In the genomic region with DNA sequence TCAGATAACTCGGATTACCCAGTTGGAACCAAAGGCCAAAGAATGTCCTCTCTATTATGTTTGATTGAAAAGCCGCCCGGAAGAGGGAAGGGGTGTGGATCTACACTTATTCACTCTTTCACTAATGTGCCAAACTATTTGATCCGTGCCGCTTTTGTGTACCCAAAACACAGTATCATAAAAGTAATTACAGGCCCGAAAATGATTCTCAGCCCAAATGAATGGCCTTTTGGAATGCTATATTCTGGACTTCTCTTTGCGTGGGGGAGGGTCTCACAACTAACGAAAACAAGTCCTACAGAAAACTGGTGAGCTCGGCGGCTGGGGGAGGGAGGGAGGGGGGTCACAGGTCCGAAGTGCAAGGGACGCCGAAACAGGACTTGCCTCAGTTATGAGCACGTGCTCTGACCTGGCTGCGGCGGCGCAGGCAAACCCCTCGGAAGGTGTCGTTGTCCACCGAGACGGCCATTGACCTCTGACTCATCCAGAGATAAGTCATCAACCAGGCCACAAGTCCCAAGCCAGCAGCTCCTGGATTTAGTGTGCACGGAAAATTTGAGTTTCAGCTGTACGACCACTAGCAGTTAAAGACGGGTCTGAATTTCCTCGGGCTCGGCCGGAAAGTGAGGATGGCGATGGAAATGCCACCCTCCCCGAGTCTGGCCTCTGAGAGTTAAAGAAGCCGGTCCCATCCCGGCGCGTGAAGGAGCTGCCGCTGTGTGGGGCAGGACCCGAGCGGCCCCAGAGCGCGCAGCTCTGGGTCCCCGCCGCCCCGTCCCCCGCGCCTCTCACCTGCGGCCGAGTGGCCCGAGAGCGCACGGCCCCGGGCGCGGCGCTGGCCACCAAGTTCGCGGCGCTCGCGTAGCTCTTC, we compare ENCODE assay signal across 1 cellular context.
A peak's percentile ranks its signal among the peaks of the same experiment; 100 is the strongest.
TF ChIP-seq lines count a peak whose summit lies in the region.

No MANE protein-coding gene starts in this region.

TF ChIP-seq in HepG2, 621 proteins besides CTCF, POLR2A, EP300 and RAD21 (continued from another document and continues in another):
- TF ChIP-seq MNT (IDR thresholded peaks at IDR 0.05): peak; percentile 65
- TF ChIP-seq ZNF879 (CRISPR knock-in tag; IDR thresholded peaks at IDR 0.05): no peak
- TF ChIP-seq, protein P1, sequence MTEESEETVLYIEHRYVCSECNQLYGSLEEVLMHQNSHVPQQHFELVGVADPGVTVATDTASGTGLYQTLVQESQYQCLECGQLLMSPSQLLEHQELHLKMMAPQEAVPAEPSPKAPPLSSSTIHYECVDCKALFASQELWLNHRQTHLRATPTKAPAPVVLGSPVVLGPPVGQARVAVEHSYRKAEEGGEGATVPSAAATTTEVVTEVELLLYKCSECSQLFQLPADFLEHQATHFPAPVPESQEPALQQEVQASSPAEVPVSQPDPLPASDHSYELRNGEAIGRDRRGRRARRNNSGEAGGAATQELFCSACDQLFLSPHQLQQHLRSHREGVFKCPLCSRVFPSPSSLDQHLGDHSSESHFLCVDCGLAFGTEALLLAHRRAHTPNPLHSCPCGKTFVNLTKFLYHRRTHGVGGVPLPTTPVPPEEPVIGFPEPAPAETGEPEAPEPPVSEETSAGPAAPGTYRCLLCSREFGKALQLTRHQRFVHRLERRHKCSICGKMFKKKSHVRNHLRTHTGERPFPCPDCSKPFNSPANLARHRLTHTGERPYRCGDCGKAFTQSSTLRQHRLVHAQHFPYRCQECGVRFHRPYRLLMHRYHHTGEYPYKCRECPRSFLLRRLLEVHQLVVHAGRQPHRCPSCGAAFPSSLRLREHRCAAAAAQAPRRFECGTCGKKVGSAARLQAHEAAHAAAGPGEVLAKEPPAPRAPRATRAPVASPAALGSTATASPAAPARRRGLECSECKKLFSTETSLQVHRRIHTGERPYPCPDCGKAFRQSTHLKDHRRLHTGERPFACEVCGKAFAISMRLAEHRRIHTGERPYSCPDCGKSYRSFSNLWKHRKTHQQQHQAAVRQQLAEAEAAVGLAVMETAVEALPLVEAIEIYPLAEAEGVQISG (CRISPR knock-in tag; IDR thresholded peaks at IDR 0.05): peak; percentile 86
- TF ChIP-seq YEATS4 (CRISPR knock-in tag; IDR thresholded peaks at IDR 0.05; ENCODE audit: borderline replicate concordance): peak; percentile 92; the same call in 1 of the 2 replicates
- TF ChIP-seq POGZ (CRISPR knock-in tag; IDR thresholded peaks at IDR 0.05): peak; percentile 83
- peak; percentile 65; the same call in 1 of the 2 replicates for TF ChIP-seq MEIS2 (CRISPR knock-in tag; IDR thresholded peaks at IDR 0.05)
- TF ChIP-seq ZBTB4 (CRISPR knock-in tag; IDR thresholded peaks at IDR 0.05; ENCODE audit: borderline replicate concordance): no peak
- peak; percentile 71 to 78 for TF ChIP-seq NR2F1 (CRISPR knock-in tag; IDR thresholded peaks at IDR 0.05)
- TF ChIP-seq ZNF317 (CRISPR knock-in tag; IDR thresholded peaks at IDR 0.05): 0 out of 2 replicates have a peak, but pooled peaks have one; percentile 10
- peak; percentile 81; the same call in 1 of the 2 replicates for TF ChIP-seq ZBTB34 (CRISPR knock-in tag; IDR thresholded peaks at IDR 0.05)
- TF ChIP-seq, protein P2, sequence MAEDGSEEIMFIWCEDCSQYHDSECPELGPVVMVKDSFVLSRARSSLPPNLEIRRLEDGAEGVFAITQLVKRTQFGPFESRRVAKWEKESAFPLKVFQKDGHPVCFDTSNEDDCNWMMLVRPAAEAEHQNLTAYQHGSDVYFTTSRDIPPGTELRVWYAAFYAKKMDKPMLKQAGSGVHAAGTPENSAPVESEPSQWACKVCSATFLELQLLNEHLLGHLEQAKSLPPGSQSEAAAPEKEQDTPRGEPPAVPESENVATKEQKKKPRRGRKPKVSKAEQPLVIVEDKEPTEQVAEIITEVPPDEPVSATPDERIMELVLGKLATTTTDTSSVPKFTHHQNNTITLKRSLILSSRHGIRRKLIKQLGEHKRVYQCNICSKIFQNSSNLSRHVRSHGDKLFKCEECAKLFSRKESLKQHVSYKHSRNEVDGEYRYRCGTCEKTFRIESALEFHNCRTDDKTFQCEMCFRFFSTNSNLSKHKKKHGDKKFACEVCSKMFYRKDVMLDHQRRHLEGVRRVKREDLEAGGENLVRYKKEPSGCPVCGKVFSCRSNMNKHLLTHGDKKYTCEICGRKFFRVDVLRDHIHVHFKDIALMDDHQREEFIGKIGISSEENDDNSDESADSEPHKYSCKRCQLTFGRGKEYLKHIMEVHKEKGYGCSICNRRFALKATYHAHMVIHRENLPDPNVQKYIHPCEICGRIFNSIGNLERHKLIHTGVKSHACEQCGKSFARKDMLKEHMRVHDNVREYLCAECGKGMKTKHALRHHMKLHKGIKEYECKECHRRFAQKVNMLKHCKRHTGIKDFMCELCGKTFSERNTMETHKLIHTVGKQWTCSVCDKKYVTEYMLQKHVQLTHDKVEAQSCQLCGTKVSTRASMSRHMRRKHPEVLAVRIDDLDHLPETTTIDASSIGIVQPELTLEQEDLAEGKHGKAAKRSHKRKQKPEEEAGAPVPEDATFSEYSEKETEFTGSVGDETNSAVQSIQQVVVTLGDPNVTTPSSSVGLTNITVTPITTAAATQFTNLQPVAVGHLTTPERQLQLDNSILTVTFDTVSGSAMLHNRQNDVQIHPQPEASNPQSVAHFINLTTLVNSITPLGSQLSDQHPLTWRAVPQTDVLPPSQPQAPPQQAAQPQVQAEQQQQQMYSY (CRISPR knock-in tag; IDR thresholded peaks at IDR 0.05): peak; percentile 16; the same call in 1 of the 2 replicates
- TF ChIP-seq RXRB (CRISPR knock-in tag; IDR thresholded peaks at IDR 0.05; ENCODE audit: borderline replicate concordance): peak; percentile 97
- TF ChIP-seq SALL1 (CRISPR knock-in tag; IDR thresholded peaks at IDR 0.05): peak; percentile 94
- TF ChIP-seq MYNN (CRISPR knock-in tag; IDR thresholded peaks at IDR 0.05; ENCODE audit: low read depth): peak; percentile 52; the same call in 1 of the 2 replicates
- TF ChIP-seq ZNF724P (CRISPR knock-in tag; IDR thresholded peaks at IDR 0.05; ENCODE audit: borderline replicate concordance): 0 out of 2 replicates have a peak, but pooled peaks have one; percentile 57
- TF ChIP-seq, protein P3, sequence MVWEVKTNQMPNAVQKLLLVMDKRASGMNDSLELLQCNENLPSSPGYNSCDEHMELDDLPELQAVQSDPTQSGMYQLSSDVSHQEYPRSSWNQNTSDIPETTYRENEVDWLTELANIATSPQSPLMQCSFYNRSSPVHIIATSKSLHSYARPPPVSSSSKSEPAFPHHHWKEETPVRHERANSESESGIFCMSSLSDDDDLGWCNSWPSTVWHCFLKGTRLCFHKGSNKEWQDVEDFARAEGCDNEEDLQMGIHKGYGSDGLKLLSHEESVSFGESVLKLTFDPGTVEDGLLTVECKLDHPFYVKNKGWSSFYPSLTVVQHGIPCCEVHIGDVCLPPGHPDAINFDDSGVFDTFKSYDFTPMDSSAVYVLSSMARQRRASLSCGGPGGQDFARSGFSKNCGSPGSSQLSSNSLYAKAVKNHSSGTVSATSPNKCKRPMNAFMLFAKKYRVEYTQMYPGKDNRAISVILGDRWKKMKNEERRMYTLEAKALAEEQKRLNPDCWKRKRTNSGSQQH (CRISPR knock-in tag; IDR thresholded peaks at IDR 0.05; ENCODE audit: low read depth): no peak
- TF ChIP-seq ZNF792 (CRISPR knock-in tag; IDR thresholded peaks at IDR 0.05): peak; percentile 73; the same call in 1 of the 2 replicates
- TF ChIP-seq, protein P4, sequence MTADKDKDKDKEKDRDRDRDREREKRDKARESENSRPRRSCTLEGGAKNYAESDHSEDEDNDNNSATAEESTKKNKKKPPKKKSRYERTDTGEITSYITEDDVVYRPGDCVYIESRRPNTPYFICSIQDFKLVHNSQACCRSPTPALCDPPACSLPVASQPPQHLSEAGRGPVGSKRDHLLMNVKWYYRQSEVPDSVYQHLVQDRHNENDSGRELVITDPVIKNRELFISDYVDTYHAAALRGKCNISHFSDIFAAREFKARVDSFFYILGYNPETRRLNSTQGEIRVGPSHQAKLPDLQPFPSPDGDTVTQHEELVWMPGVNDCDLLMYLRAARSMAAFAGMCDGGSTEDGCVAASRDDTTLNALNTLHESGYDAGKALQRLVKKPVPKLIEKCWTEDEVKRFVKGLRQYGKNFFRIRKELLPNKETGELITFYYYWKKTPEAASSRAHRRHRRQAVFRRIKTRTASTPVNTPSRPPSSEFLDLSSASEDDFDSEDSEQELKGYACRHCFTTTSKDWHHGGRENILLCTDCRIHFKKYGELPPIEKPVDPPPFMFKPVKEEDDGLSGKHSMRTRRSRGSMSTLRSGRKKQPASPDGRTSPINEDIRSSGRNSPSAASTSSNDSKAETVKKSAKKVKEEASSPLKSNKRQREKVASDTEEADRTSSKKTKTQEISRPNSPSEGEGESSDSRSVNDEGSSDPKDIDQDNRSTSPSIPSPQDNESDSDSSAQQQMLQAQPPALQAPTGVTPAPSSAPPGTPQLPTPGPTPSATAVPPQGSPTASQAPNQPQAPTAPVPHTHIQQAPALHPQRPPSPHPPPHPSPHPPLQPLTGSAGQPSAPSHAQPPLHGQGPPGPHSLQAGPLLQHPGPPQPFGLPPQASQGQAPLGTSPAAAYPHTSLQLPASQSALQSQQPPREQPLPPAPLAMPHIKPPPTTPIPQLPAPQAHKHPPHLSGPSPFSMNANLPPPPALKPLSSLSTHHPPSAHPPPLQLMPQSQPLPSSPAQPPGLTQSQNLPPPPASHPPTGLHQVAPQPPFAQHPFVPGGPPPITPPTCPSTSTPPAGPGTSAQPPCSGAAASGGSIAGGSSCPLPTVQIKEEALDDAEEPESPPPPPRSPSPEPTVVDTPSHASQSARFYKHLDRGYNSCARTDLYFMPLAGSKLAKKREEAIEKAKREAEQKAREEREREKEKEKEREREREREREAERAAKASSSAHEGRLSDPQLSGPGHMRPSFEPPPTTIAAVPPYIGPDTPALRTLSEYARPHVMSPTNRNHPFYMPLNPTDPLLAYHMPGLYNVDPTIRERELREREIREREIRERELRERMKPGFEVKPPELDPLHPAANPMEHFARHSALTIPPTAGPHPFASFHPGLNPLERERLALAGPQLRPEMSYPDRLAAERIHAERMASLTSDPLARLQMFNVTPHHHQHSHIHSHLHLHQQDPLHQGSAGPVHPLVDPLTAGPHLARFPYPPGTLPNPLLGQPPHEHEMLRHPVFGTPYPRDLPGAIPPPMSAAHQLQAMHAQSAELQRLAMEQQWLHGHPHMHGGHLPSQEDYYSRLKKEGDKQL (CRISPR knock-in tag; IDR thresholded peaks at IDR 0.05; ENCODE audit: low read depth): peak; percentile 41; the same call in 1 of the 2 replicates
- peak; percentile 68; the same call in 1 of the 3 replicates for TF ChIP-seq MXI1 (IDR thresholded peaks at IDR 0.05; ENCODE audit: borderline replicate concordance, low read depth, low read length)
- TF ChIP-seq HMGXB4 (CRISPR knock-in tag; IDR thresholded peaks at IDR 0.05; ENCODE audit: borderline replicate concordance in 1 of 2, low read depth in 1 of 2): peak in 1 of 2 experiments; percentile 63; a peak in 1 of 4 replicates
- TF ChIP-seq ZFX (CRISPR knock-in tag; IDR thresholded peaks at IDR 0.05; ENCODE audit: low read depth): peak; percentile 62
- TF ChIP-seq KAT7 (CRISPR knock-in tag; IDR thresholded peaks at IDR 0.05; ENCODE audit: borderline replicate concordance): peak; percentile 71
- 0 out of 2 replicates have a peak, but pooled peaks have one; percentile 60 for TF ChIP-seq NRL (CRISPR knock-in tag; IDR thresholded peaks at IDR 0.05; ENCODE audit: borderline replicate concordance)
- no peak for TF ChIP-seq NPAS2 (CRISPR knock-in tag; IDR thresholded peaks at IDR 0.05; ENCODE audit: borderline replicate concordance)
- no peak for TF ChIP-seq HNRNPUL1 (IDR thresholded peaks at IDR 0.05; ENCODE audit: low read depth, low read length)
